ENCODE assay signal across 13 cellular contexts in genomic region chr2:170505631-170506270, GRCh38.
DNase-seq lines count a peak whose midpoint lies in the region; ATAC-seq, FAIRE-seq and TF ChIP-seq lines count a peak whose summit lies in the region.
"Had no signal": no experiment of that assay in that cellular context is flagged by ENCODE, and none has a peak within 500 bp of the region (broad histone marks: within the 10 kb centered on the region; RNA-seq: fewer than 3 reads in every experiment).

No MANE protein-coding gene starts in this region.

- POLR2A ChIA-PET in activated CD4-positive, alpha-beta memory T cell treated with anti-CD3 and anti-CD28 coated beads, Interleukin-2, amount 10 ng/mL, durations not matched to agents 7 days and 5 days (lab: Charles Lee), result no interaction called here
- POLR2A ChIA-PET in activated CD4-positive, alpha-beta memory T cell treated with anti-CD3 and anti-CD28 coated beads for 36 hours (lab: Charles Lee), result no interaction called here
- POLR2A ChIA-PET in endothelial cell of umbilical vein (lab: Charles Lee), result no interaction called here
- POLR2A ChIA-PET in Caco-2 (lab: Charles Lee), result no interaction called here

- FAIRE-seq in endothelial cell of umbilical vein (lab: Jason Lieb, UNC), result peak; percentile 62
- FAIRE-seq: GM12878 had no signal

- no peak overlapping the region for H3K4me3 Mint-ChIP-seq in activated CD4-positive, alpha-beta memory T cell treated with anti-CD3 and anti-CD28 coated beads, Interleukin-2, amount 10 ng/mL, durations not matched to agents 7 days and 5 days
- no peak overlapping the region for H3K4me3 Mint-ChIP-seq in activated CD4-positive, alpha-beta memory T cell treated with anti-CD3 and anti-CD28 coated beads for 36 hours
- no peak overlapping the region for H3K4me3 Mint-ChIP-seq in Caco-2 (ENCODE audit: unreplicated experiment)
- H3K4me3 Mint-ChIP-seq: B cell had no signal

- H3K27me3 ChIP-seq in endothelial cell of umbilical vein (ENCODE audit: control insufficient read depth in 2 of 2, insufficient read depth in 2 of 2, low read length in 2 of 2), result no peaks in the 10 kb centered on the region
- H3K27me3 ChIP-seq in upper lobe of right lung, result no peaks in the 10 kb centered on the region
- no peaks in the 10 kb centered on the region for H3K27me3 ChIP-seq in Caco-2 (replicated peaks; ENCODE audit: control insufficient read depth, insufficient read depth, low read length)

- no peaks in the 10 kb centered on the region for H3K36me3 Mint-ChIP-seq in activated CD4-positive, alpha-beta memory T cell treated with anti-CD3 and anti-CD28 coated beads, Interleukin-2, amount 10 ng/mL, durations not matched to agents 7 days and 5 days (ENCODE audit: low read depth)
- no peaks in the 10 kb centered on the region for H3K36me3 Mint-ChIP-seq in activated CD4-positive, alpha-beta memory T cell treated with anti-CD3 and anti-CD28 coated beads for 36 hours
- H3K36me3 Mint-ChIP-seq in Caco-2 (ENCODE audit: insufficient read depth, unreplicated experiment), result no peaks in the 10 kb centered on the region
- H3K36me3 Mint-ChIP-seq: naive thymus-derived CD8-positive, alpha-beta T cell had no signal

- peak overlapping the region; percentile 78 for H2AFZ ChIP-seq in endothelial cell of umbilical vein (ENCODE audit: low read depth, low read length)

- intact Hi-C loops in activated CD4-positive, alpha-beta memory T cell treated with anti-CD3 and anti-CD28 coated beads for 36 hours (cut with micrococcal nuclease), result no loop called here
- intact Hi-C loops in endothelial cell of umbilical vein (cut with micrococcal nuclease) (no loop called here), upper lobe of right lung (cut with DNase I) (no loop called here), Caco-2 (cut with micrococcal nuclease; ENCODE audit: unreplicated experiment) (no loop called here)

- TF ChIP-seq CTCF in endothelial cell of umbilical vein (IDR thresholded peaks at IDR 0.05; ENCODE audit: extremely low read depth in 1 of 2, insufficient read depth in 1 of 2, low read depth in 1 of 2, low read length in 2 of 2) (no peak), upper lobe of right lung (IDR thresholded peaks at IDR 0.05) (no peak), Caco-2 (IDR thresholded peaks at IDR 0.05; ENCODE audit: insufficient read depth in 1 of 2, low read depth in 1 of 2, low read length in 1 of 2, severe bottlenecking in 1 of 2, unreplicated experiment in 1 of 2) (no peak)

- no TSS peak for BruUV-seq in endothelial cell of umbilical vein (replicated peaks; lab: Mats Ljungman, UMichigan)
- no TSS peak for BruUV-seq in Caco-2 (replicated peaks; lab: Mats Ljungman, UMichigan)

- peak overlapping the region; percentile 19 for H3K4me2 ChIP-seq in endothelial cell of umbilical vein (ENCODE audit: insufficient read depth, low read length)

- peaks cover 56% of the 10 kb centered on the region for H3K4me1 Mint-ChIP-seq in activated CD4-positive, alpha-beta memory T cell treated with anti-CD3 and anti-CD28 coated beads, Interleukin-2, amount 10 ng/mL, durations not matched to agents 7 days and 5 days
- H3K4me1 Mint-ChIP-seq in activated CD4-positive, alpha-beta memory T cell treated with anti-CD3 and anti-CD28 coated beads for 36 hours (ENCODE audit: low read depth), result peaks cover 14% of the 10 kb centered on the region
- no peaks in the 10 kb centered on the region for H3K4me1 Mint-ChIP-seq in Caco-2 (ENCODE audit: low read depth, unreplicated experiment)
- H3K4me1 Mint-ChIP-seq: B cell had no signal

- H3K27ac Mint-ChIP-seq in activated CD4-positive, alpha-beta memory T cell treated with anti-CD3 and anti-CD28 coated beads, Interleukin-2, amount 10 ng/mL, durations not matched to agents 7 days and 5 days, result peak overlapping the region; percentile 47
- H3K27ac Mint-ChIP-seq in activated CD4-positive, alpha-beta memory T cell treated with anti-CD3 and anti-CD28 coated beads for 36 hours, result no peak overlapping the region
- no peak overlapping the region for H3K27ac Mint-ChIP-seq in Caco-2 (ENCODE audit: unreplicated experiment)
- H3K27ac Mint-ChIP-seq: B cell had no signal

- no peak for TF ChIP-seq POLR2A in endothelial cell of umbilical vein (IDR thresholded peaks at IDR 0.05; ENCODE audit: low read depth, low read length)

- H3K9me3 Mint-ChIP-seq in activated CD4-positive, alpha-beta memory T cell treated with anti-CD3 and anti-CD28 coated beads, Interleukin-2, amount 10 ng/mL, durations not matched to agents 7 days and 5 days, result no peaks in the 10 kb centered on the region
- no peaks in the 10 kb centered on the region for H3K9me3 Mint-ChIP-seq in activated CD4-positive, alpha-beta memory T cell treated with anti-CD3 and anti-CD28 coated beads for 36 hours
- H3K9me3 Mint-ChIP-seq in Caco-2 (ENCODE audit: unreplicated experiment), result no peaks in the 10 kb centered on the region
- H3K9me3 Mint-ChIP-seq: naive thymus-derived CD8-positive, alpha-beta T cell had no signal

- ATAC-seq in upper lobe of right lung (peak; percentile 57), HG02973 (IDR thresholded peaks at IDR 0.05; ENCODE audit: unreplicated experiment) (no peak)
- ATAC-seq: GM12878; naive thymus-derived CD8-positive, alpha-beta T cell had no signal

- H3K27me3 Mint-ChIP-seq in activated CD4-positive, alpha-beta memory T cell treated with anti-CD3 and anti-CD28 coated beads, Interleukin-2, amount 10 ng/mL, durations not matched to agents 7 days and 5 days, result peaks cover 8% of the 10 kb centered on the region
- H3K27me3 Mint-ChIP-seq in activated CD4-positive, alpha-beta memory T cell treated with anti-CD3 and anti-CD28 coated beads for 36 hours, result no peaks in the 10 kb centered on the region
- no peaks in the 10 kb centered on the region for H3K27me3 Mint-ChIP-seq in Caco-2 (ENCODE audit: insufficient read depth, unreplicated experiment)

- H3K4me3 ChIP-seq in endothelial cell of umbilical vein (replicated peaks in 1 of 3; ENCODE audit: insufficient read depth in 1 of 3, low read depth in 1 of 3, low read length in 3 of 3) (no peak overlapping the region), mesodermal cell (ENCODE audit: extremely low read depth, insufficient read depth, low read length, poor library complexity, severe bottlenecking) (no peak overlapping the region), upper lobe of right lung (no peak overlapping the region), Caco-2 (ENCODE audit: low read depth, low read length) (no peak overlapping the region)
- H3K4me3 ChIP-seq: GM12878 had no signal

- H3K79me2 ChIP-seq in endothelial cell of umbilical vein (ENCODE audit: control insufficient read depth, insufficient read depth, low read length), result no peaks in the 10 kb centered on the region

- WGBS in mesodermal cell (ENCODE audit: insufficient coverage in 2 of 2), 2 experiments, result 21 to 52% methylated on average over 2 to 3 of the region's 6 CpGs

- H3K27ac ChIP-seq in endothelial cell of umbilical vein (ENCODE audit: insufficient read depth, low read depth, low read length), result peak overlapping the region; percentile 100
- peak overlapping the region; percentile 76 for H3K27ac ChIP-seq in mesodermal cell (ENCODE audit: low read depth, low read length, severe bottlenecking)
- peak overlapping the region; percentile 45 for H3K27ac ChIP-seq in upper lobe of right lung

- H3K9me1 ChIP-seq in endothelial cell of umbilical vein (replicated peaks; ENCODE audit: control insufficient read depth, extremely low read depth, insufficient read depth, low read length), result no peaks in the 10 kb centered on the region

- DNase-seq in activated CD4-positive, alpha-beta memory T cell treated with anti-CD3 and anti-CD28 coated beads, Interleukin-2, amount 10 ng/mL, durations not matched to agents 7 days and 5 days, result no peak
- DNase-seq in activated CD4-positive, alpha-beta memory T cell treated with anti-CD3 and anti-CD28 coated beads for 36 hours, result no peak
- peak; percentile 62 for DNase-seq in endothelial cell of umbilical vein (ENCODE audit: low read depth, low spot score)
- DNase-seq in upper lobe of right lung, result no peak
- no peak for DNase-seq in Caco-2
- no peak for DNase-seq in T-helper 1 cell
- DNase-seq: naive thymus-derived CD8-positive, alpha-beta T cell; NCI-H1417; stimulated activated CD8-positive, alpha-beta memory T cell treated with anti-CD3 and anti-CD28 coated beads, Interleukin-4, amount 100 ng/mL, for 48 hours had no signal

- CTCF ChIA-PET in activated CD4-positive, alpha-beta memory T cell treated with anti-CD3 and anti-CD28 coated beads, Interleukin-2, amount 10 ng/mL, durations not matched to agents 7 days and 5 days (lab: Charles Lee), result interaction anchor here (2.3 kb wide), 1 partner anchor 97 kb away, joined by 12 read pairs; no protein-coding TSS in a partner anchor
- CTCF ChIA-PET in activated CD4-positive, alpha-beta memory T cell treated with anti-CD3 and anti-CD28 coated beads for 36 hours (lab: Charles Lee), result no interaction called here
- CTCF ChIA-PET in endothelial cell of umbilical vein (lab: Charles Lee) (interaction anchor here (0.9 to 1.3 kb wide), 3 partner anchors 16 to 96 kb away, joined by 3 to 4 read pairs (median 4); no protein-coding TSS in a partner anchor), Caco-2 (lab: Charles Lee) (no interaction called here)

- H3K36me3 ChIP-seq in endothelial cell of umbilical vein (ENCODE audit: control insufficient read depth in 2 of 2, extremely low read depth in 1 of 2, insufficient read depth in 2 of 2, low read length in 2 of 2), result no peaks in the 10 kb centered on the region
- no peaks in the 10 kb centered on the region for H3K36me3 ChIP-seq in mesodermal cell (ENCODE audit: control insufficient read depth, insufficient read depth, low read length)
- H3K36me3 ChIP-seq in upper lobe of right lung, result no peaks in the 10 kb centered on the region
- no peaks in the 10 kb centered on the region for H3K36me3 ChIP-seq in Caco-2 (ENCODE audit: control insufficient read depth, insufficient read depth, low read length)

- H3K4me1 ChIP-seq in endothelial cell of umbilical vein (ENCODE audit: control insufficient read depth, extremely low read depth, insufficient read depth, low read length), result peaks cover 34% of the 10 kb centered on the region
- H3K4me1 ChIP-seq in mesodermal cell (ENCODE audit: control insufficient read depth, insufficient read depth, low read length, poor library complexity, severe bottlenecking), result peaks cover 51% of the 10 kb centered on the region
- H3K4me1 ChIP-seq in upper lobe of right lung, result peaks cover 10% of the 10 kb centered on the region
- H3K4me1 ChIP-seq in Caco-2, result no peaks in the 10 kb centered on the region

- H3K9me3 ChIP-seq in endothelial cell of umbilical vein (replicated peaks; ENCODE audit: control insufficient read depth, insufficient read depth, low read length), result no peaks in the 10 kb centered on the region
- H3K9me3 ChIP-seq in mesodermal cell (ENCODE audit: control insufficient read depth, low read length), result no peaks in the 10 kb centered on the region
- H3K9me3 ChIP-seq in upper lobe of right lung, result no peaks in the 10 kb centered on the region
- no peaks in the 10 kb centered on the region; the same call in 1 of the 2 replicates for H3K9me3 ChIP-seq in Caco-2

- no peak overlapping the region for H3K9ac ChIP-seq in endothelial cell of umbilical vein (replicated peaks; ENCODE audit: extremely low read depth, insufficient read depth, low read length)

- dilution Hi-C loops in endothelial cell of umbilical vein (cut with MboI; ENCODE audit: extremely low pct_ligation_motif_present, low sequenced_read_pairs), result no loop called here

- no peaks in the 10 kb centered on the region for H4K20me1 ChIP-seq in endothelial cell of umbilical vein (replicated peaks; ENCODE audit: control insufficient read depth, extremely low read depth, insufficient read depth, low read length)

Comparison
In these comparisons a context has a peak if more than half of its experiments do, and no peak if none do; other contexts are left out.
1. CTCF ChIA-PET loops: an anchor here in activated CD4-positive, alpha-beta memory T cell treated with anti-CD3 and anti-CD28 coated beads, Interleukin-2, amount 10 ng/mL, durations not matched to agents 7 days and 5 days (2.3 kb wide) and endothelial cell of umbilical vein (0.9 to 1.3 kb wide); none called in activated CD4-positive, alpha-beta memory T cell treated with anti-CD3 and anti-CD28 coated beads for 36 hours and Caco-2.
2. H3K27ac ChIP-seq: peak in every context shown above with its lines; median percentile 100 in endothelial cell of umbilical vein; 76 in mesodermal cell; 45 in upper lobe of right lung.